ENCODE assay signal across 8 cellular contexts in genomic region chr18:48230459-48231113, GRCh38.
DNase-seq lines count a peak whose midpoint lies in the region; ATAC-seq and TF ChIP-seq lines count a peak whose summit lies in the region.

No MANE protein-coding gene starts in this region.

- no peak overlapping the region for H3K27ac Mint-ChIP-seq in activated CD8-positive, alpha-beta T cell treated with anti-CD3 and anti-CD28 coated beads, Interleukin-2, amount 10 ng/mL, durations not matched to agents 7 days and 5 days

- TF ChIP-seq POLR2A in suprapubic skin (IDR thresholded peaks at IDR 0.05) = no peak

- H3K4me3 Mint-ChIP-seq in activated CD8-positive, alpha-beta T cell treated with anti-CD3 and anti-CD28 coated beads, Interleukin-2, amount 10 ng/mL, durations not matched to agents 7 days and 5 days = no peak overlapping the region

- no peaks in the 10 kb centered on the region for H3K36me3 Mint-ChIP-seq in activated CD8-positive, alpha-beta T cell treated with anti-CD3 and anti-CD28 coated beads, Interleukin-2, amount 10 ng/mL, durations not matched to agents 7 days and 5 days (ENCODE audit: low read depth)

- POLR2A ChIA-PET in activated CD8-positive, alpha-beta T cell treated with anti-CD3 and anti-CD28 coated beads, Interleukin-2, amount 10 ng/mL, durations not matched to agents 7 days and 5 days (lab: Charles Lee) = no interaction called here

- H3K9me3 Mint-ChIP-seq in activated CD8-positive, alpha-beta T cell treated with anti-CD3 and anti-CD28 coated beads, Interleukin-2, amount 10 ng/mL, durations not matched to agents 7 days and 5 days (ENCODE audit: insufficient read depth) = no peaks in the 10 kb centered on the region

- H3K4me1 ChIP-seq in suprapubic skin = peaks cover 19% of the 10 kb centered on the region

- H3K27me3 ChIP-seq in suprapubic skin = no peaks in the 10 kb centered on the region

- no peaks in the 10 kb centered on the region for H3K9me3 ChIP-seq in suprapubic skin

- H3K27ac ChIP-seq in C4-2B = peak overlapping the region; percentile 34; the same call in 1 of the 2 replicates
- no peak overlapping the region for H3K27ac ChIP-seq in suprapubic skin

- DNase-seq in GM20000 (ENCODE audit: low spot score) = peak; percentile 45
- DNase-seq in NCI-H2196 (lab: John Stamatoyannopoulos, UW; ENCODE audit: unreplicated experiment) = peak; percentile 72
- peak; percentile 31 for DNase-seq in activated CD8-positive, alpha-beta T cell treated with anti-CD3 and anti-CD28 coated beads, Interleukin-2, amount 10 ng/mL, durations not matched to agents 7 days and 5 days
- peak; percentile 50 for DNase-seq in iPS DF 19.7 (ENCODE audit: low read depth, low spot score)
- DNase-seq in suprapubic skin (ENCODE audit: low spot score in 2 of 2) = no peak

- no peaks in the 10 kb centered on the region for H3K36me3 ChIP-seq in suprapubic skin

- TF ChIP-seq CTCF in C4-2B (conservative IDR thresholded peaks at IDR 0.05) (peak; percentile 44), GM20000 (IDR thresholded peaks at IDR 0.05; ENCODE audit: extremely low read depth, missing control alignments) (peak; percentile 35), suprapubic skin (IDR thresholded peaks at IDR 0.05) (peak; percentile 12 to 41)

- WGBS in suprapubic skin = 76% methylated on average over 4 of the region's 7 CpGs

- no peak for TF ChIP-seq EP300 in suprapubic skin (IDR thresholded peaks at IDR 0.05)

- no peak for ATAC-seq in activated CD8-positive, alpha-beta T cell treated with anti-CD3 and anti-CD28 coated beads, Interleukin-2, amount 10 ng/mL, durations not matched to agents 7 days and 5 days
- ATAC-seq in GM21381 (IDR thresholded peaks at IDR 0.05; ENCODE audit: unreplicated experiment) (no peak), GM19455 (IDR thresholded peaks at IDR 0.05; ENCODE audit: unreplicated experiment) (no peak)

- peaks cover 30% of the 10 kb centered on the region for H3K4me1 Mint-ChIP-seq in activated CD8-positive, alpha-beta T cell treated with anti-CD3 and anti-CD28 coated beads, Interleukin-2, amount 10 ng/mL, durations not matched to agents 7 days and 5 days (ENCODE audit: low read depth)

- CTCF ChIA-PET in activated CD8-positive, alpha-beta T cell treated with anti-CD3 and anti-CD28 coated beads, Interleukin-2, amount 10 ng/mL, durations not matched to agents 7 days and 5 days (lab: Charles Lee) = interaction anchor here (1.6 kb wide), 1 partner anchor 215 kb away, joined by 6 read pairs; no protein-coding TSS in a partner anchor

- H3K4me3 ChIP-seq in suprapubic skin = no peak overlapping the region

- H3K27me3 Mint-ChIP-seq in activated CD8-positive, alpha-beta T cell treated with anti-CD3 and anti-CD28 coated beads, Interleukin-2, amount 10 ng/mL, durations not matched to agents 7 days and 5 days (ENCODE audit: low read depth) = peaks cover 8% of the 10 kb centered on the region

Comparison
In these comparisons a context has a peak if more than half of its experiments do, and no peak if none do; other contexts are left out.
1. DNase-seq: peak in GM20000 (single experiment), NCI-H2196 (single experiment), activated CD8-positive, alpha-beta T cell treated with anti-CD3 and anti-CD28 coated beads, Interleukin-2, amount 10 ng/mL, durations not matched to agents 7 days and 5 days (single experiment) and iPS DF 19.7 (single experiment); none in suprapubic skin (0 of 2).
2. Peak in every context shown above with its lines, with median percentiles within 50 percentile points of each other: CTCF ChIP-seq.